Comparison of ENCODE assay signal across 12 cellular contexts in genomic region chr4:152101546-152102183, GRCh38.
DNase-seq lines count a peak whose midpoint lies in the region; ATAC-seq, FAIRE-seq and TF ChIP-seq lines count a peak whose summit lies in the region.
"Had no signal": no experiment of that assay in that cellular context is flagged by ENCODE, and none has a peak within 500 bp of the region (broad histone marks: within the 10 kb centered on the region; RNA-seq: fewer than 3 reads in every experiment).

No MANE protein-coding gene starts in this region.

- 81 to 94% (median 91%) methylated on average over 6 of the region's 6 CpGs for WGBS in small intestine, 3 donors

- DNase-seq in CD4-positive, CD25-positive, alpha-beta regulatory T cell, result peak in 1 of 3 donors; percentile 47
- no peak for DNase-seq in astrocyte (ENCODE audit: low read depth)
- no peak for DNase-seq in NAMALWA (ENCODE audit: low spot score)
- no peak for DNase-seq in AG08395 (ENCODE audit: low spot score)
- DNase-seq in small intestine, result no peak
- no peak for DNase-seq in T-helper 9 cell
- DNase-seq: NCI-H446 had no signal

- no peak for FAIRE-seq in astrocyte (lab: Jason Lieb, UNC)
- FAIRE-seq in small intestine (lab: Jason Lieb, UNC), result no peak
- FAIRE-seq: frontal cortex had no signal

- peaks cover 18% of the 10 kb centered on the region for H3K36me3 Mint-ChIP-seq in CD4-positive, CD25-positive, alpha-beta regulatory T cell
- peaks cover 1% of the 10 kb centered on the region for H3K36me3 Mint-ChIP-seq in astrocyte (ENCODE audit: low read depth, unreplicated experiment)
- H3K36me3 Mint-ChIP-seq: CD14-positive monocyte had no signal

- no peaks in the 10 kb centered on the region for H3K9me3 ChIP-seq in CD4-positive, CD25-positive, alpha-beta regulatory T cell (ENCODE audit: control insufficient read depth in 2 of 2, low read length in 2 of 2)
- H3K9me3 ChIP-seq in Loucy (ENCODE audit: insufficient read depth, low read depth, low read length) (no peaks in the 10 kb centered on the region), astrocyte (ENCODE audit: insufficient read depth, low read depth, low read length) (no peaks in the 10 kb centered on the region), mononuclear cell (ENCODE audit: low read depth, low read length) (no peaks in the 10 kb centered on the region), small intestine (ENCODE audit: control insufficient read depth, low read depth) (no peaks in the 10 kb centered on the region)

- H3K4me1 Mint-ChIP-seq in CD4-positive, CD25-positive, alpha-beta regulatory T cell, result peaks cover 33 to 95% (median 62%) of the 10 kb centered on the region in 4 donors
- peaks cover 32% of the 10 kb centered on the region for H3K4me1 Mint-ChIP-seq in astrocyte (ENCODE audit: low read depth, unreplicated experiment)

- H4K20me1 ChIP-seq in Loucy (ENCODE audit: insufficient read depth, low read length, poor library complexity, severe bottlenecking), result no peaks in the 10 kb centered on the region
- H4K20me1 ChIP-seq in astrocyte (ENCODE audit: insufficient read depth, low read length), result no peaks in the 10 kb centered on the region

- H3K4me1 ChIP-seq in CD4-positive, CD25-positive, alpha-beta regulatory T cell (ENCODE audit: control insufficient read depth, insufficient read depth, low read length, poor library complexity, severe bottlenecking), result peaks cover 97% of the 10 kb centered on the region
- peaks cover 74% of the 10 kb centered on the region for H3K4me1 ChIP-seq in Loucy (ENCODE audit: insufficient read depth, low read length, poor library complexity, severe bottlenecking)
- H3K4me1 ChIP-seq in astrocyte (ENCODE audit: insufficient read depth, low read length), result peaks cover 18% of the 10 kb centered on the region
- H3K4me1 ChIP-seq in mononuclear cell (ENCODE audit: insufficient read depth, low read length), result peaks cover 85% of the 10 kb centered on the region
- peaks cover 0 to 16% of the 10 kb centered on the region in 2 donors for H3K4me1 ChIP-seq in small intestine (ENCODE audit: control insufficient read depth in 2 of 2, insufficient read depth in 1 of 2, low read depth in 1 of 2, low read length in 1 of 2)

- no peaks in the 10 kb centered on the region for H3K27me3 ChIP-seq in CD4-positive, CD25-positive, alpha-beta regulatory T cell (ENCODE audit: control insufficient read depth, insufficient read depth, low read length)
- H3K27me3 ChIP-seq in Loucy (ENCODE audit: insufficient read depth, low read length, poor library complexity, severe bottlenecking) (no peaks in the 10 kb centered on the region), astrocyte (ENCODE audit: insufficient read depth, low read length) (no peaks in the 10 kb centered on the region), mononuclear cell (ENCODE audit: insufficient read depth, low read length) (no peaks in the 10 kb centered on the region), small intestine (ENCODE audit: control insufficient read depth in 2 of 2, insufficient read depth in 2 of 2, low read length in 2 of 2) (no peaks in the 10 kb centered on the region)

- H3K79me2 ChIP-seq in Loucy (ENCODE audit: insufficient read depth, low read length) (no peaks in the 10 kb centered on the region; the same call in 1 of the 2 replicates), astrocyte (ENCODE audit: insufficient read depth, low read length) (no peaks in the 10 kb centered on the region)

- H3K27ac ChIP-seq in CD4-positive, CD25-positive, alpha-beta regulatory T cell (ENCODE audit: insufficient read depth, low read length, poor library complexity, severe bottlenecking), result peak overlapping the region; percentile 91
- H3K27ac ChIP-seq in astrocyte (ENCODE audit: low read depth, low read length), result no peak overlapping the region
- peak overlapping the region in 1 of 2 donors; percentile 83 for H3K27ac ChIP-seq in small intestine (ENCODE audit: low read depth in 1 of 2, low read length in 1 of 2)

- H3K27me3 Mint-ChIP-seq in CD4-positive, CD25-positive, alpha-beta regulatory T cell, result no peaks in the 10 kb centered on the region
- peaks cover 3% of the 10 kb centered on the region for H3K27me3 Mint-ChIP-seq in astrocyte (ENCODE audit: low read depth, unreplicated experiment)
- H3K27me3 Mint-ChIP-seq: dendritic cell treated with granulocyte-macrophage colony-stimulating factor and Interleukin-4, amounts not matched to agents 40 ng/mL and 50 ng/mL, for 4 days had no signal

- peak overlapping the region; percentile 80 to 90 (median 87) for H3K4me3 Mint-ChIP-seq in CD4-positive, CD25-positive, alpha-beta regulatory T cell
- H3K4me3 Mint-ChIP-seq in astrocyte (ENCODE audit: unreplicated experiment), result no peak overlapping the region
- H3K4me3 Mint-ChIP-seq: CD14-positive monocyte; dendritic cell treated with granulocyte-macrophage colony-stimulating factor and Interleukin-4, amounts not matched to agents 40 ng/mL and 50 ng/mL, for 4 days had no signal

- H3K9ac ChIP-seq in Loucy (ENCODE audit: low read depth, low read length, poor library complexity, severe bottlenecking) (peak overlapping the region; percentile 71), astrocyte (ENCODE audit: low read length) (no peak overlapping the region)

- no peak for ATAC-seq in CD4-positive, CD25-positive, alpha-beta regulatory T cell (ENCODE audit: low read depth in 2 of 2)

- peaks cover 12% of the 10 kb centered on the region for H3F3A ChIP-seq in Loucy (ENCODE audit: low read depth)

- H3K4me3 ChIP-seq in CD4-positive, CD25-positive, alpha-beta regulatory T cell (ENCODE audit: low read depth, low read length), result peak overlapping the region; percentile 86
- H3K4me3 ChIP-seq in Loucy (ENCODE audit: low read length, poor library complexity, severe bottlenecking), result peak overlapping the region; percentile 71
- H3K4me3 ChIP-seq in astrocyte (ENCODE audit: insufficient read depth, low read depth, low read length), result no peak overlapping the region
- H3K4me3 ChIP-seq in mononuclear cell (ENCODE audit: low read length), result peak overlapping the region; percentile 10
- no peak overlapping the region for H3K4me3 ChIP-seq in small intestine (ENCODE audit: low read depth in 1 of 2, low read length in 2 of 2)

- H3K4me2 ChIP-seq in Loucy (ENCODE audit: low read depth, low read length, poor library complexity, severe bottlenecking), result peak overlapping the region; percentile 87
- H3K4me2 ChIP-seq in astrocyte (ENCODE audit: low read length), result peak overlapping the region; percentile 29

- peak overlapping the region; percentile 98 to 99 (median 99) for H3K27ac Mint-ChIP-seq in CD4-positive, CD25-positive, alpha-beta regulatory T cell
- H3K27ac Mint-ChIP-seq in astrocyte (ENCODE audit: unreplicated experiment), result peak overlapping the region; percentile 97

- peaks cover 0 to 1% (median 0%) of the 10 kb centered on the region in 7 donors for H3K9me3 Mint-ChIP-seq in CD4-positive, CD25-positive, alpha-beta regulatory T cell
- no peaks in the 10 kb centered on the region for H3K9me3 Mint-ChIP-seq in astrocyte (ENCODE audit: unreplicated experiment)
- H3K9me3 Mint-ChIP-seq: dendritic cell treated with granulocyte-macrophage colony-stimulating factor and Interleukin-4, amounts not matched to agents 40 ng/mL and 50 ng/mL, for 4 days had no signal

- no peak for TF ChIP-seq CTCF in Loucy (conservative IDR thresholded peaks at IDR 0.05; ENCODE audit: low read length)
- TF ChIP-seq CTCF in astrocyte (IDR thresholded peaks at IDR 0.05; ENCODE audit: insufficient read depth, low read depth, low read length), result no peak

- no peaks in the 10 kb centered on the region for H3K9me2 ChIP-seq in Loucy (replicated peaks; ENCODE audit: low read depth, low read length)

- no peaks in the 10 kb centered on the region for H3K36me3 ChIP-seq in CD4-positive, CD25-positive, alpha-beta regulatory T cell (ENCODE audit: control insufficient read depth, insufficient read depth, low read length)
- no peaks in the 10 kb centered on the region for H3K36me3 ChIP-seq in Loucy (ENCODE audit: insufficient read depth, low read length)
- H3K36me3 ChIP-seq in astrocyte (ENCODE audit: insufficient read depth, low read length), result no peaks in the 10 kb centered on the region
- H3K36me3 ChIP-seq in small intestine (ENCODE audit: control insufficient read depth in 2 of 2, insufficient read depth in 2 of 2, low read length in 2 of 2), result no peaks in the 10 kb centered on the region

- H2AFZ ChIP-seq in Loucy (ENCODE audit: low read length), result no peak overlapping the region
- H2AFZ ChIP-seq in astrocyte (ENCODE audit: low read depth, low read length), result no peak overlapping the region

Comparison
In these comparisons a context has a peak if more than half of its experiments do, and no peak if none do; other contexts are left out.
1. H3K4me3 ChIP-seq: peak in CD4-positive, CD25-positive, alpha-beta regulatory T cell (single experiment), Loucy (single experiment) and mononuclear cell (single experiment); none in astrocyte (single experiment) and small intestine (0 of 2).